In genomic region chr7:234712-235553, GRCh38 we compare ENCODE assay signal across 1 cellular context.
TF ChIP-seq lines count a peak whose summit lies in the region.

No MANE protein-coding gene starts in this region.

TF ChIP-seq in HepG2, 621 proteins besides CTCF, POLR2A, EP300 and RAD21 (continued from another document and continues in another):
- TF ChIP-seq ZNF281 (CRISPR knock-in tag; IDR thresholded peaks at IDR 0.05; ENCODE audit: borderline replicate concordance) (peak; percentile 77; the same call in 1 of the 2 replicates), ZNF350 (CRISPR knock-in tag; IDR thresholded peaks at IDR 0.05; ENCODE audit: borderline replicate concordance, low read depth) (peak; percentile 91), ZBTB8A (CRISPR knock-in tag; IDR thresholded peaks at IDR 0.05; ENCODE audit: borderline replicate concordance, low read depth) (no peak), KIAA2018 (CRISPR knock-in tag; IDR thresholded peaks at IDR 0.05; ENCODE audit: borderline replicate concordance) (0 out of 2 replicates have a peak, but pooled peaks have one; percentile 63), RFX3 (CRISPR knock-in tag; IDR thresholded peaks at IDR 0.05) (no peak), IRX3 (CRISPR knock-in tag; IDR thresholded peaks at IDR 0.05; ENCODE audit: borderline replicate concordance, low read depth) (no peak), ZSCAN25 (CRISPR knock-in tag; IDR thresholded peaks at IDR 0.05) (peak; percentile 82; the same call in 1 of the 2 replicates), ZKSCAN5 (CRISPR knock-in tag; IDR thresholded peaks at IDR 0.05) (no peak), NRL (CRISPR knock-in tag; IDR thresholded peaks at IDR 0.05; ENCODE audit: borderline replicate concordance) (no peak), SOX13 (IDR thresholded peaks at IDR 0.05) (no peak), SOX13 (CRISPR knock-in tag; conservative IDR thresholded peaks at IDR 0.05 in 1 of 2, IDR thresholded peaks at IDR 0.05 in 1 of 2) (peak in 1 of 2 experiments; percentile 74; a peak in 2 of 4 replicates), AGO1 (IDR thresholded peaks at IDR 0.05; ENCODE audit: low read depth, low read length, poor library complexity, severe bottlenecking) (no peak), ZNF788 (CRISPR knock-in tag; IDR thresholded peaks at IDR 0.05; ENCODE audit: borderline replicate concordance) (peak; percentile 50; the same call in 1 of the 2 replicates), CBX5 (CRISPR knock-in tag; IDR thresholded peaks at IDR 0.05; ENCODE audit: borderline replicate concordance) (peak; percentile 23; the same call in 1 of the 2 replicates), ZSCAN5A (CRISPR knock-in tag; IDR thresholded peaks at IDR 0.05; ENCODE audit: borderline replicate concordance) (no peak), SIN3A (IDR thresholded peaks at IDR 0.05; ENCODE audit: borderline replicate concordance, low read depth, low read length) (peak; percentile 70; the same call in 1 of the 2 replicates), ZNF205 (CRISPR knock-in tag; IDR thresholded peaks at IDR 0.05) (0 out of 2 replicates have a peak, but pooled peaks have one; percentile 72), ZNF605 (CRISPR knock-in tag; IDR thresholded peaks at IDR 0.05) (peak; percentile 44; the same call in 1 of the 2 replicates), ZNF224 (CRISPR knock-in tag; IDR thresholded peaks at IDR 0.05) (0 out of 2 replicates have a peak, but pooled peaks have one; percentile 55), DNMT1 (CRISPR knock-in tag; IDR thresholded peaks at IDR 0.05) (no peak), MIXL1 (CRISPR knock-in tag; IDR thresholded peaks at IDR 0.05) (peak; percentile 59; the same call in 1 of the 2 replicates), ZNF143 (CRISPR knock-in tag; IDR thresholded peaks at IDR 0.05) (no peak), RARG (CRISPR knock-in tag; IDR thresholded peaks at IDR 0.05; ENCODE audit: low read depth) (no peak), ZNF136 (CRISPR knock-in tag; IDR thresholded peaks at IDR 0.05; ENCODE audit: low read depth) (no peak), ZNF7 (CRISPR knock-in tag; IDR thresholded peaks at IDR 0.05) (no peak), RBM39 (IDR thresholded peaks at IDR 0.05; ENCODE audit: low read depth, low read length, poor library complexity, severe bottlenecking) (no peak), BRD4 (CRISPR knock-in tag; IDR thresholded peaks at IDR 0.05) (no peak)
- TF ChIP-seq, protein P1, sequence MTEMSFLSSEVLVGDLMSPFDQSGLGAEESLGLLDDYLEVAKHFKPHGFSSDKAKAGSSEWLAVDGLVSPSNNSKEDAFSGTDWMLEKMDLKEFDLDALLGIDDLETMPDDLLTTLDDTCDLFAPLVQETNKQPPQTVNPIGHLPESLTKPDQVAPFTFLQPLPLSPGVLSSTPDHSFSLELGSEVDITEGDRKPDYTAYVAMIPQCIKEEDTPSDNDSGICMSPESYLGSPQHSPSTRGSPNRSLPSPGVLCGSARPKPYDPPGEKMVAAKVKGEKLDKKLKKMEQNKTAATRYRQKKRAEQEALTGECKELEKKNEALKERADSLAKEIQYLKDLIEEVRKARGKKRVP (CRISPR knock-in tag; IDR thresholded peaks at IDR 0.05) = peak in 1 of 2 experiments; percentile 88; a peak in 2 of 4 replicates
- TF ChIP-seq, protein P2, sequence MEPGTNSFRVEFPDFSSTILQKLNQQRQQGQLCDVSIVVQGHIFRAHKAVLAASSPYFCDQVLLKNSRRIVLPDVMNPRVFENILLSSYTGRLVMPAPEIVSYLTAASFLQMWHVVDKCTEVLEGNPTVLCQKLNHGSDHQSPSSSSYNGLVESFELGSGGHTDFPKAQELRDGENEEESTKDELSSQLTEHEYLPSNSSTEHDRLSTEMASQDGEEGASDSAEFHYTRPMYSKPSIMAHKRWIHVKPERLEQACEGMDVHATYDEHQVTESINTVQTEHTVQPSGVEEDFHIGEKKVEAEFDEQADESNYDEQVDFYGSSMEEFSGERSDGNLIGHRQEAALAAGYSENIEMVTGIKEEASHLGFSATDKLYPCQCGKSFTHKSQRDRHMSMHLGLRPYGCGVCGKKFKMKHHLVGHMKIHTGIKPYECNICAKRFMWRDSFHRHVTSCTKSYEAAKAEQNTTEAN (CRISPR knock-in tag; conservative IDR thresholded peaks at IDR 0.05) = peak; percentile 70; the same call in 1 of the 2 replicates
- TF ChIP-seq, protein P3, sequence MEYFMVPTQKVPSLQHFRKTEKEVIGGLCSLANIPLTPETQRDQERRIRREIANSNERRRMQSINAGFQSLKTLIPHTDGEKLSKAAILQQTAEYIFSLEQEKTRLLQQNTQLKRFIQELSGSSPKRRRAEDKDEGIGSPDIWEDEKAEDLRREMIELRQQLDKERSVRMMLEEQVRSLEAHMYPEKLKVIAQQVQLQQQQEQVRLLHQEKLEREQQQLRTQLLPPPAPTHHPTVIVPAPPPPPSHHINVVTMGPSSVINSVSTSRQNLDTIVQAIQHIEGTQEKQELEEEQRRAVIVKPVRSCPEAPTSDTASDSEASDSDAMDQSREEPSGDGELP (IDR thresholded peaks at IDR 0.05; ENCODE audit: borderline replicate concordance, low read depth) = peak; percentile 79; the same call in 1 of the 2 replicates
- TF ChIP-seq, protein P4, sequence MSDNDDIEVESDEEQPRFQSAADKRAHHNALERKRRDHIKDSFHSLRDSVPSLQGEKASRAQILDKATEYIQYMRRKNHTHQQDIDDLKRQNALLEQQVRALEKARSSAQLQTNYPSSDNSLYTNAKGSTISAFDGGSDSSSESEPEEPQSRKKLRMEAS (IDR thresholded peaks at IDR 0.05) = peak; percentile 93
- TF ChIP-seq, protein P5, sequence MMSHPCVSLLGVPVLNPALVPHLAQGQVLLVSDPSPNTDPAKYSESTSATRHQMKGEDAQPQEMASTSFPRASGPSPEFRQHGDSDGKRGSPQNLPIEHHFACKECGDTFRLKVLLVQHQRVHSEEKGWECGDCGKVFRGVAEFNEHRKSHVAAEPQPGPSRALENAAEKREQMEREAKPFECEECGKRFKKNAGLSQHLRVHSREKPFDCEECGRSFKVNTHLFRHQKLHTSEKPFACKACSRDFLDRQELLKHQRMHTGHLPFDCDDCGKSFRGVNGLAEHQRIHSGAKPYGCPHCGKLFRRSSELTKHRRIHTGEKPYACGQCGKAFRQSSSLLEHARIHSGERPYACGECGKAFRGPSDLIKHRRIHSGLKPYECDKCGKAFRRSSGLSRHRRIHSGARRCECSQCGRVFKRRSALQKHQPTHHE (CRISPR knock-in tag; IDR thresholded peaks at IDR 0.05; ENCODE audit: borderline replicate concordance) = no peak
- TF ChIP-seq, protein P6, sequence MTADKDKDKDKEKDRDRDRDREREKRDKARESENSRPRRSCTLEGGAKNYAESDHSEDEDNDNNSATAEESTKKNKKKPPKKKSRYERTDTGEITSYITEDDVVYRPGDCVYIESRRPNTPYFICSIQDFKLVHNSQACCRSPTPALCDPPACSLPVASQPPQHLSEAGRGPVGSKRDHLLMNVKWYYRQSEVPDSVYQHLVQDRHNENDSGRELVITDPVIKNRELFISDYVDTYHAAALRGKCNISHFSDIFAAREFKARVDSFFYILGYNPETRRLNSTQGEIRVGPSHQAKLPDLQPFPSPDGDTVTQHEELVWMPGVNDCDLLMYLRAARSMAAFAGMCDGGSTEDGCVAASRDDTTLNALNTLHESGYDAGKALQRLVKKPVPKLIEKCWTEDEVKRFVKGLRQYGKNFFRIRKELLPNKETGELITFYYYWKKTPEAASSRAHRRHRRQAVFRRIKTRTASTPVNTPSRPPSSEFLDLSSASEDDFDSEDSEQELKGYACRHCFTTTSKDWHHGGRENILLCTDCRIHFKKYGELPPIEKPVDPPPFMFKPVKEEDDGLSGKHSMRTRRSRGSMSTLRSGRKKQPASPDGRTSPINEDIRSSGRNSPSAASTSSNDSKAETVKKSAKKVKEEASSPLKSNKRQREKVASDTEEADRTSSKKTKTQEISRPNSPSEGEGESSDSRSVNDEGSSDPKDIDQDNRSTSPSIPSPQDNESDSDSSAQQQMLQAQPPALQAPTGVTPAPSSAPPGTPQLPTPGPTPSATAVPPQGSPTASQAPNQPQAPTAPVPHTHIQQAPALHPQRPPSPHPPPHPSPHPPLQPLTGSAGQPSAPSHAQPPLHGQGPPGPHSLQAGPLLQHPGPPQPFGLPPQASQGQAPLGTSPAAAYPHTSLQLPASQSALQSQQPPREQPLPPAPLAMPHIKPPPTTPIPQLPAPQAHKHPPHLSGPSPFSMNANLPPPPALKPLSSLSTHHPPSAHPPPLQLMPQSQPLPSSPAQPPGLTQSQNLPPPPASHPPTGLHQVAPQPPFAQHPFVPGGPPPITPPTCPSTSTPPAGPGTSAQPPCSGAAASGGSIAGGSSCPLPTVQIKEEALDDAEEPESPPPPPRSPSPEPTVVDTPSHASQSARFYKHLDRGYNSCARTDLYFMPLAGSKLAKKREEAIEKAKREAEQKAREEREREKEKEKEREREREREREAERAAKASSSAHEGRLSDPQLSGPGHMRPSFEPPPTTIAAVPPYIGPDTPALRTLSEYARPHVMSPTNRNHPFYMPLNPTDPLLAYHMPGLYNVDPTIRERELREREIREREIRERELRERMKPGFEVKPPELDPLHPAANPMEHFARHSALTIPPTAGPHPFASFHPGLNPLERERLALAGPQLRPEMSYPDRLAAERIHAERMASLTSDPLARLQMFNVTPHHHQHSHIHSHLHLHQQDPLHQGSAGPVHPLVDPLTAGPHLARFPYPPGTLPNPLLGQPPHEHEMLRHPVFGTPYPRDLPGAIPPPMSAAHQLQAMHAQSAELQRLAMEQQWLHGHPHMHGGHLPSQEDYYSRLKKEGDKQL (CRISPR knock-in tag; IDR thresholded peaks at IDR 0.05; ENCODE audit: low read depth) = peak; percentile 55
